ENCODE assay signal across 1 cellular context in the genomic region with DNA sequence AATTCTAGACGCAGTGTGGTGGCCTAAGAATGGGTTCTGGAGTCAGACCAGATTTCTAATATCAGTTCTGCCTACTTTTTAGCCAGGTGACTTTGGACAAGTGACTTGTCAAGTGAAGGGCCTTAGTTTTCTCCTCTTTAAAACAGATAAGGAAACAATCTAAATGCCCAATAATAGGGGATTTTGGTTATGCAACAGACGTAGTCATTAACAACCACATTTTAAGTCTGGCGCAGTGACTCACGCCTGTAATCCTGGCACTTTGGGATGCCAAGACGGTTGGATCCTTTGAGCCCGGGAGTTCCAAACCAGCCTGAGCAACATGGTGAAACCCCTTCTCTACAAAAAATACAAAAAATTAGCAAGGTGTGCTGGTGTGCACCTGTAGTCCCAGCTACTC.
TF ChIP-seq lines count a peak whose summit lies in the region.

No MANE protein-coding gene starts in this region.

TF ChIP-seq in HepG2, 621 proteins besides CTCF, POLR2A, EP300 and RAD21:
- TF ChIP-seq ZNF180 (CRISPR knock-in tag; IDR thresholded peaks at IDR 0.05; ENCODE audit: borderline replicate concordance, low read depth) (no peak), ZNF253 (CRISPR knock-in tag; IDR thresholded peaks at IDR 0.05; ENCODE audit: borderline replicate concordance) (no peak), FOSL1 (CRISPR knock-in tag; IDR thresholded peaks at IDR 0.05; ENCODE audit: borderline replicate concordance) (no peak), ZNF124 (CRISPR knock-in tag; IDR thresholded peaks at IDR 0.05) (no peak), NR2F2 (IDR thresholded peaks at IDR 0.05; ENCODE audit: borderline replicate concordance, low read depth) (no peak), ZNF709 (CRISPR knock-in tag; IDR thresholded peaks at IDR 0.05) (no peak), SPEN (CRISPR knock-in tag; IDR thresholded peaks at IDR 0.05; ENCODE audit: low read depth) (no peak), JUND (CRISPR knock-in tag; IDR thresholded peaks at IDR 0.05) (no peak)
- TF ChIP-seq, protein P1, sequence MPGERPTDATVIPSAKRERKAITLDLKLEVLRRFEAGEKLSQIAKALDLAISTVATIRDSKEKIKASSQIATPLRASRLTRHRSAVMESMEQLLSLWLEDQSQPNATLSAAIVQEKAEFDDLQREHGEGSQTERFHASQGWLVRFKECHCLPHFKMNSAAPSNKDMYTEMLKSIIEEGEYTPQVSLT (CRISPR knock-in tag; IDR thresholded peaks at IDR 0.05; ENCODE audit: borderline replicate concordance, low read depth), result no peak
- TF ChIP-seq, protein P2, sequence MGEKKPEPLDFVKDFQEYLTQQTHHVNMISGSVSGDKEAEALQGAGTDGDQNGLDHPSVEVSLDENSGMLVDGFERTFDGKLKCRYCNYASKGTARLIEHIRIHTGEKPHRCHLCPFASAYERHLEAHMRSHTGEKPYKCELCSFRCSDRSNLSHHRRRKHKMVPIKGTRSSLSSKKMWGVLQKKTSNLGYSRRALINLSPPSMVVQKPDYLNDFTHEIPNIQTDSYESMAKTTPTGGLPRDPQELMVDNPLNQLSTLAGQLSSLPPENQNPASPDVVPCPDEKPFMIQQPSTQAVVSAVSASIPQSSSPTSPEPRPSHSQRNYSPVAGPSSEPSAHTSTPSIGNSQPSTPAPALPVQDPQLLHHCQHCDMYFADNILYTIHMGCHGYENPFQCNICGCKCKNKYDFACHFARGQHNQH (CRISPR knock-in tag; IDR thresholded peaks at IDR 0.05), result no peak
